Comparison of ENCODE assay signal across 18 cellular contexts in the genomic region with DNA sequence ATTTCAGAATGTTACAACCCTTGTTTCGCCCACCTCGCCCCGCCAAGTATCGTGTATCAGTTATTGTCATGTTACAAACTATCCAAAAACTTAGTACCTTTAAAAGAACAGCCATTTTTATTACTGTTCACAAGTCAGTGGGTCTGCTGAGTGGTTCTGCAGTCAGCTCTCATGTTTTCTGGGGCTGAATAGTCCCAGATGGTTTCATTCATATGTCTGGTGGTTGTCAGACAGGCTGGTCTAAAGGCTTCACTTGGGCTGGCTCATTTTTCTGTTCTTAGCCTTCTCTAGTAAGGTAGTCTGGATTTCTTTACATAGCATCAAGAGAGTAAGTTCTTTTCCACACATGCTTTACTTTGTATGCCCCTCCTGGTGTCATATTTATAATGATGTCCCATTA. TPM values are rescaled to one million over a fixed set of nuclear protein-coding genes. Genes with fewer than 3 reads are reported as not detected.
DNase-seq lines count a peak whose midpoint lies in the region; ATAC-seq, FAIRE-seq and TF ChIP-seq lines count a peak whose summit lies in the region.
"Had no signal": no experiment of that assay in that cellular context is flagged by ENCODE, and none has a peak within 500 bp of the region (broad histone marks: within the 10 kb centered on the region; RNA-seq: fewer than 3 reads in every experiment).

No MANE protein-coding gene starts in this region.

- no peak for FAIRE-seq in GM12878 (lab: Jason Lieb, UNC)
- FAIRE-seq: keratinocyte had no signal

- no peak for TF ChIP-seq RAD21 in GM12878 (IDR thresholded peaks at IDR 0.05; ENCODE audit: insufficient read depth, low read depth, low read length)

- H3K27me3 ChIP-seq in GM12878 (replicated peaks in 1 of 2; ENCODE audit: control insufficient read depth in 2 of 2, insufficient read depth in 2 of 2, low read length in 1 of 2): no peaks in the 10 kb centered on the region
- no peaks in the 10 kb centered on the region for H3K27me3 ChIP-seq in osteoblast (ENCODE audit: insufficient read depth, low read length)
- no peaks in the 10 kb centered on the region for H3K27me3 ChIP-seq in testis
- H3K27me3 ChIP-seq in HAP-1 (ENCODE audit: low read depth): no peaks in the 10 kb centered on the region

- DNase-seq in DMS 273 (lab: John Stamatoyannopoulos, UW; ENCODE audit: unreplicated experiment) (peak; percentile 15), DMS 273 treated with DMSO at 0.1 percent for 48 hours (lab: John Stamatoyannopoulos, UW) (no peak), GM12878 (ENCODE audit: low read depth, low spot score) (no peak), osteoblast (ENCODE audit: insufficient read length, low spot score, missing footprints) (peak; percentile 9), GF-D8 (lab: John Stamatoyannopoulos, UW) (no peak), testis (no peak), HAP-1 (ENCODE audit: low spot score in 2 of 2) (no peak)
- DNase-seq: activated CD8-positive, alpha-beta memory T cell treated with anti-CD3 and anti-CD28 coated beads, Interleukin-2, amount 10 ng/mL, durations not matched to agents 7 days and 5 days; activated gamma-delta T cell treated with Interleukin-2 at 50 U/mL for 16 hours; DMS53; hypothalamus; NCI-H1436 treated with DMSO at 0.1 percent for 48 hours; NCI-H748 treated with DMSO at 0.1 percent for 48 hours; SIG-M5; stimulated activated CD8-positive, alpha-beta memory T cell treated with anti-CD3 and anti-CD28 coated beads, Interleukin-4, amount 100 ng/mL, for 48 hours had no signal

- no peak overlapping the region for H3K9ac ChIP-seq in GM12878 (ENCODE audit: control insufficient read depth, insufficient read depth, low read length)

- 97% methylated on average over 4 of the region's 4 CpGs for WGBS in GM12878 (ENCODE audit: insufficient coverage, insufficient replicate concordance, low lambda C conversion rate, missing lambda C conversion rate)
- 52 to 66% methylated on average over 4 of the region's 4 CpGs for WGBS in testis, 2 donors

- peaks cover 0 to 8% of the 10 kb centered on the region in 2 experiments; a peak in 3 of 4 replicates for H3K36me3 ChIP-seq in GM12878 (ENCODE audit: control insufficient read depth in 2 of 2, insufficient read depth in 2 of 2, low read length in 1 of 2)
- no peaks in the 10 kb centered on the region for H3K36me3 ChIP-seq in osteoblast (ENCODE audit: insufficient read depth, low read length)
- no peaks in the 10 kb centered on the region for H3K36me3 ChIP-seq in testis (ENCODE audit: low read depth, missing control alignments)
- no peaks in the 10 kb centered on the region for H3K36me3 ChIP-seq in HAP-1 (replicated peaks)

- H3K27ac ChIP-seq in GM12878 (ENCODE audit: control insufficient read depth, insufficient read depth) (no peak overlapping the region), osteoblast (ENCODE audit: low read depth, low read length) (no peak overlapping the region), testis (no peak overlapping the region)
- H3K27ac ChIP-seq: 22Rv1 had no signal

- no peak overlapping the region for H2AFZ ChIP-seq in GM12878 (ENCODE audit: control insufficient read depth, low read depth, low read length)
- no peak overlapping the region for H2AFZ ChIP-seq in osteoblast (ENCODE audit: low read length)

- TF ChIP-seq CTCF in GM12878 (IDR thresholded peaks at IDR 0.05 in 2 of 3, conservative IDR thresholded peaks at IDR 0.05 in 1 of 3; ENCODE audit: control insufficient read depth in 2 of 3, extremely low read depth in 1 of 3, insufficient read depth in 1 of 3, low read depth in 3 of 3, low read length in 3 of 3) (no peak), osteoblast (IDR thresholded peaks at IDR 0.05; ENCODE audit: extremely low read depth, low read depth, low read length) (no peak), testis (IDR thresholded peaks at IDR 0.05) (no peak)

- ATAC-seq in HG02610 (IDR thresholded peaks at IDR 0.05; ENCODE audit: unreplicated experiment) (peak; percentile 53), GM12878 (peak; percentile 56)
- ATAC-seq: activated CD8-positive, alpha-beta memory T cell treated with anti-CD3 and anti-CD28 coated beads, Interleukin-2, amount 10 ng/mL, durations not matched to agents 7 days and 5 days had no signal

- TF ChIP-seq POLR2A in GM12878 (IDR thresholded peaks at IDR 0.05; ENCODE audit: low read depth, low read length): no peak
- no peak for TF ChIP-seq POLR2A in testis (IDR thresholded peaks at IDR 0.05)

- SMC1A ChIA-PET in GM12878 (lab: Charles Lee; ENCODE audit: uncharacterized antibody, unreplicated experiment): interaction anchor here (0.7 to 3.8 kb wide), 10 partner anchors 8 to 97 kb away, joined by 3 to 25 read pairs (median 4); no protein-coding TSS in a partner anchor

- CTCF ChIA-PET in GM12878 (lab: Yijun Ruan, JAX): interaction anchor here (0.6 to 0.8 kb wide), 2 partner anchors 16 to 1760 kb away, joined by 3 read pairs; no protein-coding TSS in a partner anchor

- H3K79me2 ChIP-seq in GM12878 (ENCODE audit: control insufficient read depth, insufficient read depth, low read length): peaks cover 100% of the 10 kb centered on the region
- peaks cover 97% of the 10 kb centered on the region for H3K79me2 ChIP-seq in osteoblast (ENCODE audit: insufficient read depth, low read length)

- in situ Hi-C loops in GM12878 (cut with MboI): loop anchor here (25.0 kb wide), 1 partner anchor 1527 kb away; a partner anchor contains a TSS
- in situ Hi-C loops in HAP-1 (cut with MboI; ENCODE audit: low sequenced_read_pairs): no loop called here

- POLR2A ChIA-PET in GM12878 (lab: Charles Lee): interaction anchor here (0.7 to 1.9 kb wide), 7 partner anchors 8 to 71 kb away, joined by 3 to 6 read pairs (median 4); no protein-coding TSS in a partner anchor

- H4K20me1 ChIP-seq in GM12878 (ENCODE audit: control insufficient read depth, insufficient read depth): peaks cover 12% of the 10 kb centered on the region; the same call in 1 of the 2 replicates
- peaks cover 73% of the 10 kb centered on the region for H4K20me1 ChIP-seq in osteoblast (ENCODE audit: insufficient read depth, low read length)

- intact Hi-C loops in GM12878 (cut with micrococcal nuclease; ENCODE audit: unreplicated experiment) (no loop called here), testis (cut with DNase I; ENCODE audit: low total_unique reads) (no loop called here)

- H3K4me1 ChIP-seq in GM12878 (ENCODE audit: control insufficient read depth, insufficient read depth, low read length) (peaks cover 8% of the 10 kb centered on the region), osteoblast (ENCODE audit: insufficient read depth, low read length) (peaks cover 7% of the 10 kb centered on the region), testis (peaks cover 17% of the 10 kb centered on the region), HAP-1 (no peaks in the 10 kb centered on the region)

- H3K9me3 ChIP-seq in GM12878 (replicated peaks; ENCODE audit: control insufficient read depth, insufficient read depth, low read length) (no peaks in the 10 kb centered on the region; the same call in 1 of the 3 replicates), osteoblast (ENCODE audit: low read depth, low read length) (no peaks in the 10 kb centered on the region), testis (no peaks in the 10 kb centered on the region), HAP-1 (no peaks in the 10 kb centered on the region)

- no peak overlapping the region; the same call in 1 of the 2 replicates for H3K4me2 ChIP-seq in GM12878 (ENCODE audit: control insufficient read depth, insufficient read depth)
- no peak overlapping the region for H3K4me2 ChIP-seq in osteoblast (ENCODE audit: insufficient read depth, low read length)

- no peak for TF ChIP-seq EP300 in GM12878 (IDR thresholded peaks at IDR 0.05; ENCODE audit: borderline replicate concordance in 1 of 2, control insufficient read depth in 1 of 2, low read depth in 2 of 2, low read length in 2 of 2)

- RAD21 ChIA-PET in GM12878 (lab: Charles Lee; ENCODE audit: unreplicated experiment): interaction anchor here (1.0 to 2.1 kb wide), 3 partner anchors 14 to 53 kb away, joined by 3 to 6 read pairs (median 4); no protein-coding TSS in a partner anchor

- BruUV-seq in GM12878 (replicated peaks; lab: Mats Ljungman, UMichigan): no TSS peak

- H3K4me3 ChIP-seq in GM12878 (no peak overlapping the region), osteoblast (ENCODE audit: insufficient read depth, low read length) (no peak overlapping the region), testis (no peak overlapping the region), HAP-1 (no peak overlapping the region)

TF ChIP-seq in GM12878, 131 proteins besides CTCF, POLR2A, EP300 and RAD21 (continues in another document):
- TF ChIP-seq FOS (IDR thresholded peaks at IDR 0.05; ENCODE audit: borderline replicate concordance, extremely low read depth, insufficient read length): no peak
- TF ChIP-seq NR2C2 (IDR thresholded peaks at IDR 0.05; ENCODE audit: borderline replicate concordance, control insufficient read depth, insufficient read length, low read depth): no peak
- TF ChIP-seq JUND (IDR thresholded peaks at IDR 0.05; ENCODE audit: low read depth, low read length): no peak
- TF ChIP-seq STAT3 (IDR thresholded peaks at IDR 0.05; ENCODE audit: low read depth, low read length): no peak
- TF ChIP-seq KLF5 (IDR thresholded peaks at IDR 0.05; ENCODE audit: partially characterized antibody): no peak
- no peak for TF ChIP-seq IKZF2 (IDR thresholded peaks at IDR 0.05)
- no peak for TF ChIP-seq NBN (IDR thresholded peaks at IDR 0.05)
- TF ChIP-seq SIX5 (IDR thresholded peaks at IDR 0.05; ENCODE audit: low read depth, low read length, severe bottlenecking): no peak
- no peak for TF ChIP-seq MYC (IDR thresholded peaks at IDR 0.05; ENCODE audit: insufficient read depth, insufficient read length, insufficient replicate concordance, low read length, severe bottlenecking)

RNA-seq across cellular contexts. Expression of a gene that starts 8.6 kb away (rescaled TPM):
- 680 and 686 TPM in 2 replicates for total RNA-seq in GM12878 (2013; cell fraction: nucleolus; rRNA removed)
- total RNA-seq in GM12878 (2014; rRNA removed) (25.8 and 28.0 TPM in 2 replicates), GM12878 (2014; rRNA removed; fragmentation: Illumina TruSeq; extraction: Trizol) (31.5 and 37.5 TPM in 2 replicates), GM12878 (2021) (31.1 and 33.9 TPM in 2 replicates), osteoblast (35.9 and 39.4 TPM in 2 replicates), testis (10 to 100 TPM; 53.2 to 58.8 TPM)
- 12.6 TPM for polyA plus RNA-seq in GM12878 (2011; ENCODE audit: low read depth)
- polyA plus RNA-seq in GM12878 (2011; rRNA removed) (57.6 and 100 TPM in 2 replicates), GM12878 (2014; fragmentation: Illumina TruSeq; extraction: Trizol) (31.3 and 43.0 TPM in 2 replicates), GM12878 (2014; fragmentation: Nextera tagmentation; extraction: Ambion mirVana) (10 to 100 TPM; 11.1 to 20.9 TPM), GM12878 (2014; rRNA removed) (11.1 and 14.2 TPM in 2 replicates), GM12878 (2016; fragmentation: Nextera tagmentation; extraction: Ambion mirVana) (10 to 100 TPM; 29.8 to 31.8 TPM), testis (ENCODE audit: insufficient read depth, low read depth, low replicate concordance) (3.6 TPM)
- polyA plus RNA-seq in GM12878 (2011; cell fraction: cytosol; rRNA removed): 17.6 and 19.9 TPM in 2 replicates
- 81.7 and 133 TPM in 2 replicates for polyA plus RNA-seq in GM12878 (2011; cell fraction: nucleus; rRNA removed)
- 23.8 and 26.1 TPM in 2 replicates for polyA plus RNA-seq in GM12878 (2012)
- polyA minus RNA-seq in GM12878 (2011; rRNA and poly(A)+ RNA removed): 145 and 162 TPM in 2 replicates
- 35.1 and 39.8 TPM in 2 replicates for polyA minus RNA-seq in GM12878 (2011; cell fraction: cytosol; rRNA and poly(A)+ RNA removed)
- polyA minus RNA-seq in GM12878 (2011; cell fraction: nucleus; rRNA and poly(A)+ RNA removed): 245 and 377 TPM in 2 replicates

Comparison
In these comparisons a context has a peak if more than half of its experiments do, and no peak if none do; other contexts are left out.
1. DNase-seq: peak in DMS 273 (single experiment) and osteoblast (single experiment); none in DMS 273 treated with DMSO at 0.1 percent for 48 hours (single experiment), GM12878 (single experiment), GF-D8 (single experiment), testis (single experiment) and HAP-1 (0 of 2).